22 cellular contexts compared by ENCODE assay signal in genomic region chr15:58525926-58526538, GRCh38.
DNase-seq lines count a peak whose midpoint lies in the region; ATAC-seq, FAIRE-seq and TF ChIP-seq lines count a peak whose summit lies in the region.
"Had no signal": no experiment of that assay in that cellular context is flagged by ENCODE, and none has a peak within 500 bp of the region (broad histone marks: within the 10 kb centered on the region; RNA-seq: fewer than 3 reads in every experiment).

No MANE protein-coding gene starts in this region.

- POLR2A ChIA-PET in A549 (lab: Yijun Ruan, JAX) = no interaction called here

- peaks cover 9% of the 10 kb centered on the region for H3K27me3 Mint-ChIP-seq in neural progenitor cell (ENCODE audit: insufficient read depth, low read depth)

- no peak overlapping the region for H3K4me3 ChIP-seq in A549
- no peak overlapping the region; a peak in 1 of 20 replicates for H3K4me3 ChIP-seq in BLaER1 treated with 17β-estradiol and CSF1 and Interleukin-3, amounts not matched to agents 10 nM and 100 nM
- no peak overlapping the region for H3K4me3 ChIP-seq in lower lobe of right lung
- no peak overlapping the region for H3K4me3 ChIP-seq in neural progenitor cell
- H3K4me3 ChIP-seq: suprapubic skin had no signal

- no peaks in the 10 kb centered on the region for H3K79me2 ChIP-seq in neural progenitor cell (ENCODE audit: low read depth)

- CTCF ChIA-PET in A549 (lab: Yijun Ruan, JAX) = interaction anchor here (0.8 to 1.8 kb wide), 3 partner anchors 8 to 28 kb away, joined by 3 to 5 read pairs (median 3); no protein-coding TSS in a partner anchor

- no peaks in the 10 kb centered on the region for H3K36me3 ChIP-seq in BLaER1 treated with 17β-estradiol and CSF1 and Interleukin-3, amounts not matched to agents 10 nM and 100 nM
- H3K36me3 ChIP-seq in lower lobe of right lung (no peaks in the 10 kb centered on the region), neural progenitor cell (no peaks in the 10 kb centered on the region)
- H3K36me3 ChIP-seq: suprapubic skin had no signal

- peaks cover 15% of the 10 kb centered on the region for H3K4me1 Mint-ChIP-seq in neural progenitor cell

- 84% methylated on average over 5 of the region's 5 CpGs for WGBS in A549 (ENCODE audit: missing lambda C conversion rate)

- no peaks in the 10 kb centered on the region for H3K9me3 Mint-ChIP-seq in neural progenitor cell
- H3K9me3 Mint-ChIP-seq: T-helper 1 cell treated with Interleukin-12 subunit alpha and Interleukin-12 subunit beta and Interleukin-4 antibody, amounts not matched to agents 30 μg/mL and 1 μg/mL, for 36 hours had no signal

- no peak overlapping the region for H3K27ac Mint-ChIP-seq in neural progenitor cell
- H3K27ac Mint-ChIP-seq: T-helper 1 cell treated with Interleukin-12 subunit alpha and Interleukin-12 subunit beta and Interleukin-4 antibody, amounts not matched to agents 30 μg/mL and 1 μg/mL, for 36 hours had no signal

- TF ChIP-seq RAD21 in A549 (conservative IDR thresholded peaks at IDR 0.05 in 1 of 2, IDR thresholded peaks at IDR 0.05 in 1 of 2) = no peak

- TF ChIP-seq CTCF in A549 (IDR thresholded peaks at IDR 0.05) (no peak), lower lobe of right lung (IDR thresholded peaks at IDR 0.05) (no peak), neural progenitor cell (IDR thresholded peaks at IDR 0.05) (no peak)

- intact Hi-C loops in lower lobe of right lung (cut with DNase I) = no loop called here

- H2AFZ ChIP-seq in neural progenitor cell (replicated peaks) = no peak overlapping the region

- H3K9me3 ChIP-seq in A549 = no peaks in the 10 kb centered on the region
- peaks cover 0 to 9% (median 0%) of the 10 kb centered on the region in 11 experiments; a peak in 4 of 22 replicates for H3K9me3 ChIP-seq in BLaER1 treated with 17β-estradiol and CSF1 and Interleukin-3, amounts not matched to agents 10 nM and 100 nM (replicated peaks in 1 of 11)
- no peaks in the 10 kb centered on the region for H3K9me3 ChIP-seq in lower lobe of right lung
- no peaks in the 10 kb centered on the region for H3K9me3 ChIP-seq in neural progenitor cell (ENCODE audit: low read depth)
- H3K9me3 ChIP-seq: suprapubic skin had no signal

- peak overlapping the region in 5 of 11 experiments; percentile 0 to 54 (median 53); a peak in 8 of 22 replicates for H3K9ac ChIP-seq in BLaER1 treated with 17β-estradiol and CSF1 and Interleukin-3, amounts not matched to agents 10 nM and 100 nM
- H3K9ac ChIP-seq in neural progenitor cell = no peak overlapping the region
- H3K9ac ChIP-seq: KMS-11 had no signal

- DNase-seq in A549 (ENCODE audit: low read depth in 1 of 2, low spot score in 1 of 2) (no peak), SKM-1 treated with dmso at 0.1 percent for 144 hours (lab: John Stamatoyannopoulos, UW; ENCODE audit: unreplicated experiment) (peak; percentile 70), lower lobe of right lung (no peak), NK-92 (lab: John Stamatoyannopoulos, UW; ENCODE audit: unreplicated experiment) (no peak), DMS114 treated with DMSO at 0.1 percent for 48 hours (lab: John Stamatoyannopoulos, UW; ENCODE audit: unreplicated experiment) (no peak), neural progenitor cell (ENCODE audit: low spot score) (no peak)
- DNase-seq: activated CD4-positive, alpha-beta T cell treated with anti-CD3 and anti-CD28 coated beads for 1 hour; activated naive CD4-positive, alpha-beta T cell treated with anti-CD3 and anti-CD28 coated beads, Interleukin-2, amount 50 U/mL, for 16 hours; dermis blood vessel endothelial cell; GOT3; mesendoderm; NCI-H1048; NCI-H1694 treated with DMSO at 0.1 percent for 48 hours; NCI-H524 treated with DMSO at 0.1 percent for 48 hours; occipital lobe; small intestine had no signal

- no peak for FAIRE-seq in A549 (lab: Jason Lieb, UNC)
- FAIRE-seq: GM12891, RCC 7860, small intestine had no signal

- H3K4me3 Mint-ChIP-seq in neural progenitor cell = no peak overlapping the region
- H3K4me3 Mint-ChIP-seq: T-helper 1 cell treated with Interleukin-12 subunit alpha and Interleukin-12 subunit beta and Interleukin-4 antibody, amounts not matched to agents 30 μg/mL and 1 μg/mL, for 36 hours had no signal

- no peaks in the 10 kb centered on the region for H3F3A ChIP-seq in neural progenitor cell (ENCODE audit: low read depth)

- H4K20me1 ChIP-seq in BLaER1 treated with 17β-estradiol and CSF1 and Interleukin-3, amounts not matched to agents 10 nM and 100 nM = no peaks in the 10 kb centered on the region
- no peaks in the 10 kb centered on the region for H4K20me1 ChIP-seq in neural progenitor cell (ENCODE audit: low read depth)

- H3K4me2 ChIP-seq in A549 = no peak overlapping the region
- H3K4me2 ChIP-seq in BLaER1 treated with 17β-estradiol and CSF1 and Interleukin-3, amounts not matched to agents 10 nM and 100 nM = peak overlapping the region in 9 of 11 experiments; percentile 16 to 96 (median 79); a peak in 16 of 22 replicates
- H3K4me2 ChIP-seq in neural progenitor cell = no peak overlapping the region
- H3K4me2 ChIP-seq: KMS-11 had no signal

- no peak for ATAC-seq in A549
- ATAC-seq in lower lobe of right lung = peak; percentile 34 to 35

- TF ChIP-seq EP300 in A549 (IDR thresholded peaks at IDR 0.05) = no peak

- TF ChIP-seq POLR2A in A549 (IDR thresholded peaks at IDR 0.05; ENCODE audit: low read length) = no peak

- no peaks in the 10 kb centered on the region for H3K36me3 Mint-ChIP-seq in neural progenitor cell

- no peaks in the 10 kb centered on the region for H3K27me3 ChIP-seq in BLaER1 treated with 17β-estradiol and CSF1 and Interleukin-3, amounts not matched to agents 10 nM and 100 nM
- H3K27me3 ChIP-seq in lower lobe of right lung (ENCODE audit: low read depth) (no peaks in the 10 kb centered on the region), neural progenitor cell (no peaks in the 10 kb centered on the region)
- H3K27me3 ChIP-seq: suprapubic skin had no signal

- H3K4me1 ChIP-seq in A549 (peaks cover 75% of the 10 kb centered on the region), lower lobe of right lung (peaks cover 48% of the 10 kb centered on the region), neural progenitor cell (peaks cover 5% of the 10 kb centered on the region)
- peaks cover 23 to 88% (median 62%) of the 10 kb centered on the region in 10 experiments for H3K4me1 ChIP-seq in BLaER1 treated with 17β-estradiol and CSF1 and Interleukin-3, amounts not matched to agents 10 nM and 100 nM

- H3K27ac ChIP-seq in A549 (peak overlapping the region; percentile 72 to 84; a peak in 5 of 6 replicates), lower lobe of right lung (no peak overlapping the region), neural progenitor cell (no peak overlapping the region)
- peak overlapping the region in 8 of 11 experiments; percentile 2 to 97 (median 80); a peak in 12 of 22 replicates for H3K27ac ChIP-seq in BLaER1 treated with 17β-estradiol and CSF1 and Interleukin-3, amounts not matched to agents 10 nM and 100 nM
- H3K27ac ChIP-seq: KMS-11, suprapubic skin had no signal

TF ChIP-seq in A549, 52 proteins besides CTCF, POLR2A, EP300 and RAD21:
- TF ChIP-seq CHD2 (IDR thresholded peaks at IDR 0.05; ENCODE audit: low read length, partially characterized antibody) (no peak), MAX (IDR thresholded peaks at IDR 0.05) (no peak), BHLHE40 (IDR thresholded peaks at IDR 0.05; ENCODE audit: low read depth, low read length) (no peak), ATOH8 (CRISPR knock-in tag; IDR thresholded peaks at IDR 0.05; ENCODE audit: low read depth) (no peak), ZC3H11A (IDR thresholded peaks at IDR 0.05) (no peak), PBX3 (IDR thresholded peaks at IDR 0.05) (no peak), MYC (IDR thresholded peaks at IDR 0.05; ENCODE audit: borderline replicate concordance, low read length) (no peak), CEBPB (IDR thresholded peaks at IDR 0.05) (no peak), HOXB5 (CRISPR knock-in tag; IDR thresholded peaks at IDR 0.05) (no peak), HES2 (IDR thresholded peaks at IDR 0.05) (no peak)

Comparison
In these comparisons a context has a peak if more than half of its experiments do, and no peak if none do; other contexts are left out.
1. ATAC-seq: peak in lower lobe of right lung (2 of 2); none in A549 (0 of 2).
2. H3K27ac ChIP-seq: peak in A549 (2 of 2) and BLaER1 treated with 17β-estradiol and CSF1 and Interleukin-3, amounts not matched to agents 10 nM and 100 nM (8 of 11); none in lower lobe of right lung (single experiment) and neural progenitor cell (single experiment).
3. H3K4me2 ChIP-seq: peak in BLaER1 treated with 17β-estradiol and CSF1 and Interleukin-3, amounts not matched to agents 10 nM and 100 nM (9 of 11); none in A549 (single experiment) and neural progenitor cell (single experiment).